In the genomic region with DNA sequence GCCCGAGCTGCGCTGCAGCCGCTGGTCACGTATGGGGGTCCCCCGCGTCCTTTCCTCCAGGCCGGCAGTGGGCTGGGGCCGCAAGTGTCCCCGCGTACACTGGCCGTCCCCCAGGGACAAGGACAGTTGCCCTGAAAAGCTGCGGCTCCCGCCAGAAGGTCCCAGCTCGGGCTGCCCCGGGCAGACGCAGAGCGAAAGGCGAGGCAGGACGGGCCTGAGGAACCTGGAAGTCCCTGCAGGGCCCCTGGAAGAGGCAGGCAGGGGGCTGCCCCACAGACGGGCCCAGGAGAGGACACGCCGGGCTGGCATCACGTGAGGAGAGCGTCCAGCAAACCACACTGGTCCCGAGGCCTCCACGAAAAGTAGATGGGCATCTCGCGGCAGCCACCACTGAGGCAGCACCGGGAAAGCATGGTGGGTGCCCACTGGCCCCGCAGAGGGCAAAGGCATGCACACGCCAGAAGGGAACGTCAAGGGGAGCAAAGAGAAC, we compare ENCODE assay signal across 10 cellular contexts. TPM values are rescaled to one million over a fixed set of nuclear protein-coding genes. Genes with fewer than 3 reads are reported as not detected.
DNase-seq lines count a peak whose midpoint lies in the region; ATAC-seq and TF ChIP-seq lines count a peak whose summit lies in the region.
"Had no signal": no experiment of that assay in that cellular context is flagged by ENCODE, and none has a peak within 500 bp of the region (broad histone marks: within the 10 kb centered on the region; RNA-seq: fewer than 3 reads in every experiment).

No MANE protein-coding gene starts in this region.

- H3K79me2 ChIP-seq in ACC112 (ENCODE audit: control insufficient read depth, insufficient read depth, low read length, unreplicated experiment): no peaks in the 10 kb centered on the region
- peaks cover 13% of the 10 kb centered on the region for H3K79me2 ChIP-seq in KMS-11 (ENCODE audit: insufficient read depth, low read depth)

- no peaks in the 10 kb centered on the region for H3K9me3 ChIP-seq in gastroesophageal sphincter

- no peak for TF ChIP-seq EP300 in gastroesophageal sphincter (IDR thresholded peaks at IDR 0.05)

- H2AFZ ChIP-seq in ACC112 (ENCODE audit: low read length, unreplicated experiment) (no peak overlapping the region), KMS-11 (ENCODE audit: low read depth) (peak overlapping the region; percentile 55; the same call in 1 of the 2 replicates)

- TF ChIP-seq CTCF in KMS-11 (conservative IDR thresholded peaks at IDR 0.05; ENCODE audit: low read depth, low read length) (no peak), gastroesophageal sphincter (IDR thresholded peaks at IDR 0.05) (no peak), omental fat pad (IDR thresholded peaks at IDR 0.05) (no peak)

- DNase-seq in omental fat pad (ENCODE audit: low spot score): peak; percentile 8
- no peak for DNase-seq in NCI-H2081 treated with DMSO at 0.1 percent for 48 hours (lab: John Stamatoyannopoulos, UW)
- no peak for DNase-seq in NCI-H446 treated with DMSO at 0.1 percent for 48 hours (lab: John Stamatoyannopoulos, UW)
- DNase-seq: activated CD4-positive, alpha-beta T cell treated with anti-CD3 and anti-CD28 coated beads, Interleukin-2, amount 50 U/mL, for 4 hours; DMS 273 treated with DMSO at 0.1 percent for 48 hours had no signal

- peaks cover 1% of the 10 kb centered on the region; the same call in 1 of the 2 replicates for H4K20me1 ChIP-seq in KMS-11 (ENCODE audit: insufficient read depth)

- H3K9ac ChIP-seq in KMS-11: peak overlapping the region; percentile 69; the same call in 1 of the 2 replicates

- no peak for ATAC-seq in gastroesophageal sphincter
- ATAC-seq in omental fat pad (ENCODE audit: low FRiP score): no peak
- ATAC-seq in HG03457 (IDR thresholded peaks at IDR 0.05; ENCODE audit: unreplicated experiment): no peak
- ATAC-seq in GM21825 (IDR thresholded peaks at IDR 0.05; ENCODE audit: unreplicated experiment): no peak

- no peaks in the 10 kb centered on the region for H3K36me3 ChIP-seq in ACC112 (ENCODE audit: insufficient read depth, low read length)
- no peaks in the 10 kb centered on the region for H3K36me3 ChIP-seq in KMS-11 (ENCODE audit: insufficient read depth)
- no peaks in the 10 kb centered on the region for H3K36me3 ChIP-seq in gastroesophageal sphincter

- H3K27ac ChIP-seq in ACC112 (ENCODE audit: low read depth, low read length): no peak overlapping the region
- peak overlapping the region; percentile 61; the same call in 1 of the 2 replicates for H3K27ac ChIP-seq in KMS-11
- peak overlapping the region in 2 of 4 donors; percentile 66 to 83 for H3K27ac ChIP-seq in gastroesophageal sphincter

- WGBS in gastroesophageal sphincter (ENCODE audit: low coverage in 1 of 2), 2 donors: 58% methylated on average over 4 of the region's 32 CpGs; no CpG with 5 or more reads in 1 of the 2 donors

- H3K27me3 ChIP-seq in ACC112 (ENCODE audit: insufficient read depth, low read length) (peaks cover 69% of the 10 kb centered on the region), KMS-11 (ENCODE audit: insufficient read depth, low read depth) (no peaks in the 10 kb centered on the region), gastroesophageal sphincter (peaks cover 36% of the 10 kb centered on the region)

- H3K4me3 ChIP-seq in ACC112 (ENCODE audit: low read depth, low read length) (peak overlapping the region; percentile 78), KMS-11 (IDR thresholded peaks at IDR 0.05; ENCODE audit: insufficient read depth, low read depth, low read length) (no peak overlapping the region), gastroesophageal sphincter (peak overlapping the region; percentile 30 to 65)

- H3K4me1 ChIP-seq in ACC112 (ENCODE audit: control insufficient read depth, insufficient read depth, low read length, unreplicated experiment) (no peaks in the 10 kb centered on the region), KMS-11 (ENCODE audit: low read depth, poor library complexity, severe bottlenecking) (peaks cover 65% of the 10 kb centered on the region), gastroesophageal sphincter (peaks cover 0 to 50% (median 17%) of the 10 kb centered on the region in 3 donors)

- TF ChIP-seq POLR2A in gastroesophageal sphincter (IDR thresholded peaks at IDR 0.05): no peak

- peak overlapping the region; percentile 90 for H3K4me2 ChIP-seq in KMS-11

RNA-seq across cellular contexts. Expression of a gene that starts 3.2 kb away (rescaled TPM):
- 1 to 10 TPM; 1.8 to 6.1 (median 1.9) TPM for total RNA-seq in gastroesophageal sphincter
- 1 to 10 TPM; 1.1 to 7.1 (median 1.8) TPM for total RNA-seq in omental fat pad
